In genomic region chr2:150119860-150120259, GRCh38 we compare ENCODE assay signal across 18 cellular contexts.
A peak's percentile ranks its signal among the peaks of the same experiment; 100 is the strongest.
DNase-seq lines count a peak whose midpoint lies in the region; ATAC-seq and TF ChIP-seq lines count a peak whose summit lies in the region.
"Had no signal": no experiment of that assay in that cellular context is flagged by ENCODE, and none has a peak within 500 bp of the region (broad histone marks: within the 10 kb centered on the region; RNA-seq: fewer than 3 reads in every experiment).

No MANE protein-coding gene starts in this region.

- H3K36me3 Mint-ChIP-seq in type B pancreatic cell = no peaks in the 10 kb centered on the region
- H3K36me3 Mint-ChIP-seq: CD8-positive, alpha-beta memory T cell had no signal

- H3K4me3 ChIP-seq in hepatocyte (no peak overlapping the region), neuron (ENCODE audit: low read length) (peak overlapping the region; percentile 55), esophagus muscularis mucosa (no peak overlapping the region)
- H3K4me3 ChIP-seq: BLaER1, MG63 had no signal

- no peak overlapping the region for H3K4me3 Mint-ChIP-seq in type B pancreatic cell
- H3K4me3 Mint-ChIP-seq: CD8-positive, alpha-beta memory T cell had no signal

- TF ChIP-seq CTCF in hepatocyte (IDR thresholded peaks at IDR 0.05; ENCODE audit: poor library complexity) (no peak), esophagus muscularis mucosa (IDR thresholded peaks at IDR 0.05) (no peak), type B pancreatic cell (conservative IDR thresholded peaks at IDR 0.05) (no peak)

- no peak overlapping the region for H3K27ac Mint-ChIP-seq in type B pancreatic cell
- H3K27ac Mint-ChIP-seq: CD8-positive, alpha-beta memory T cell had no signal

- DNase-seq in NCI-H345 (lab: John Stamatoyannopoulos, UW) (peak; percentile 25), NCI-H345 treated with DMSO at 0.1 percent for 48 hours (lab: John Stamatoyannopoulos, UW; ENCODE audit: unreplicated experiment) (no peak), NCI-H748 (lab: John Stamatoyannopoulos, UW; ENCODE audit: unreplicated experiment) (peak; percentile 80), hepatocyte (ENCODE audit: low spot score) (no peak), esophagus muscularis mucosa (ENCODE audit: extremely low spot score) (no peak), type B pancreatic cell (ENCODE audit: extremely low spot score, unreplicated experiment) (no peak)
- DNase-seq: CD8-positive, alpha-beta memory T cell; DND-41; GF-D8; GOT3; Karpas-422; MG63; NCI-H1105; NCI-H187; RPMI8226 had no signal

- WGBS in hepatocyte (ENCODE audit: low lambda C conversion rate, missing lambda C conversion rate) = 83% methylated on average over 4 of the region's 4 CpGs
- whole genome bisulfite sequencing in esophagus muscularis mucosa = 83% methylated on average over 4 of the region's 4 CpGs

- TF ChIP-seq EP300 in esophagus muscularis mucosa (IDR thresholded peaks at IDR 0.05) = no peak

- H3K27me3 ChIP-seq in hepatocyte (no peaks in the 10 kb centered on the region), neuron (ENCODE audit: insufficient read depth, low read length) (no peaks in the 10 kb centered on the region), esophagus muscularis mucosa (no peaks in the 10 kb centered on the region)
- H3K27me3 ChIP-seq: BLaER1, MG63 had no signal

- intact Hi-C loops in esophagus muscularis mucosa (cut with DNase I) = no loop called here

- H2AFZ ChIP-seq in hepatocyte (no peak overlapping the region), neuron (ENCODE audit: low read depth, low read length) (peak overlapping the region; percentile 83)

- no peaks in the 10 kb centered on the region for H3K9me3 Mint-ChIP-seq in type B pancreatic cell
- H3K9me3 Mint-ChIP-seq: CD8-positive, alpha-beta memory T cell had no signal

- H3K4me1 Mint-ChIP-seq in type B pancreatic cell (ENCODE audit: unreplicated experiment) = peaks cover 21% of the 10 kb centered on the region
- H3K4me1 Mint-ChIP-seq: CD8-positive, alpha-beta memory T cell had no signal

- peak overlapping the region; percentile 47 for H3K4me2 ChIP-seq in hepatocyte
- H3K4me2 ChIP-seq: BLaER1 had no signal

- ATAC-seq in HG03469 (IDR thresholded peaks at IDR 0.05; ENCODE audit: unreplicated experiment) = no peak

- H4K20me1 ChIP-seq in hepatocyte (ENCODE audit: insufficient read depth, poor library complexity, severe bottlenecking) = no peaks in the 10 kb centered on the region
- H4K20me1 ChIP-seq: BLaER1 had no signal

- H3K27me3 Mint-ChIP-seq in type B pancreatic cell = no peaks in the 10 kb centered on the region
- H3K27me3 Mint-ChIP-seq: CD8-positive, alpha-beta memory T cell had no signal

- no peak for TF ChIP-seq POLR2A in esophagus muscularis mucosa (IDR thresholded peaks at IDR 0.05; ENCODE audit: low read depth)

- no peaks in the 10 kb centered on the region for H3K9me2 ChIP-seq in hepatocyte (replicated peaks; ENCODE audit: insufficient read depth)

- H3K27ac ChIP-seq in hepatocyte (no peak overlapping the region), esophagus muscularis mucosa (replicated peaks in 1 of 4) (no peak overlapping the region)
- H3K27ac ChIP-seq: BLaER1 had no signal

- H3K4me1 ChIP-seq in hepatocyte (ENCODE audit: insufficient read depth) = no peaks in the 10 kb centered on the region
- H3K4me1 ChIP-seq in neuron (ENCODE audit: insufficient read depth, low read length) = peaks cover 31% of the 10 kb centered on the region
- no peaks in the 10 kb centered on the region for H3K4me1 ChIP-seq in esophagus muscularis mucosa
- H3K4me1 ChIP-seq: BLaER1 had no signal

- H3K36me3 ChIP-seq in hepatocyte (replicated peaks; ENCODE audit: insufficient read depth, low read depth) = no peaks in the 10 kb centered on the region
- H3K36me3 ChIP-seq in neuron (ENCODE audit: insufficient read depth, low read length) = no peaks in the 10 kb centered on the region
- H3K36me3 ChIP-seq in esophagus muscularis mucosa = no peaks in the 10 kb centered on the region
- H3K36me3 ChIP-seq: BLaER1, MG63 had no signal

- H3K9me3 ChIP-seq in hepatocyte (ENCODE audit: low read depth) (no peaks in the 10 kb centered on the region), neuron (ENCODE audit: low read length) (no peaks in the 10 kb centered on the region), esophagus muscularis mucosa (no peaks in the 10 kb centered on the region)
- H3K9me3 ChIP-seq: MG63 had no signal

- no peaks in the 10 kb centered on the region for H3K79me2 ChIP-seq in hepatocyte

Comparison
In these comparisons a context has a peak if more than half of its experiments do, and no peak if none do; other contexts are left out.
1. DNase-seq: peak in NCI-H345 (single experiment) and NCI-H748 (single experiment); none in NCI-H345 treated with DMSO at 0.1 percent for 48 hours (single experiment), hepatocyte (single experiment), esophagus muscularis mucosa (single experiment) and type B pancreatic cell (single experiment).